Comparison of ENCODE assay signal across 15 cellular contexts in the genomic region with DNA sequence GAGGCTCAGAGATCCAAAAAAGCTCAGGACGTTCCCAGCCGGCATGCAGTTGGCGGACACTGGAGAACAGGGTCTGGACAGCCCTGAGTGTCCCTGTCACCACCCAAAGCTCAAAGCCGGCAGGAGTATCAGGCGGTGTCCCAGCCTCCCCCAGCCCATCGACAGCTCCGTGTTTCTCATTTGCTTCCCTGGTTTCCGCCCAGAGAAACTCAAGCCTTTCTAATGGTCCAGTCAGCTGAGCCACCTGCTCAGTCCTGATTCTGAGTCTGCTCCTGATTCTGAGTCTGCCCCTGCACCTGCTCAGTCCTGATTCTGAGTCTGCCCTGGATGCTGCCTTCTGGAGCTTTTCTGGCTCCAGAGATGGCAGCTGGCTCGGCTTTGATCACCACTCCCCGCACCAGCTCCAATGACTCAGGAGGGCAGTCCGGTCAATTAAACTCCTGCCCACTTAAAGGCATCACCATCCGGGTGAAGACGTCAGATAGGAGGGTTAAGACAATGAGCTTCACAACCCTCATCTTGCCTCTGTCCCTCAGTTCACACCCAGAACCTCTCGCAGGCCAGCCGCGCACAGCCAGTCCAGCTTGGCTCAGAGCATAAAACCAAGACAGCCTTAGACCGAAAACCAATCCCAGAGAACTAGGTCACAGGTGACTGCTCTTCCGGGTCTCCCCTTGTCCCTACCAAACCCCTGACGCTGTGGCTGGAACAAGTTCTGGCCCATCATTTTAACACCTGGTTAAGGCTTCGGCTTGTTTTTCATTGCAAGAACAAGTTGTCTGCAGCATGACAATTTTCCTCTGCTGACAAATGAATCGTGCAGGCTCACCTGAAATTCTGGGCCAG. TPM values are rescaled to one million over a fixed set of nuclear protein-coding genes. Genes with fewer than 3 reads are reported as not detected.
DNase-seq lines count a peak whose midpoint lies in the region; ATAC-seq and TF ChIP-seq lines count a peak whose summit lies in the region.
"Had no signal": no experiment of that assay in that cellular context is flagged by ENCODE, and none has a peak within 500 bp of the region (broad histone marks: within the 10 kb centered on the region; RNA-seq: fewer than 3 reads in every experiment).

No MANE protein-coding gene starts in this region.

- H3K4ac ChIP-seq in neuronal stem cell (ENCODE audit: low read length) = no peak overlapping the region

- no peak overlapping the region for H3K4me3 Mint-ChIP-seq in Caco-2 (ENCODE audit: unreplicated experiment)
- no peak overlapping the region for H3K4me3 Mint-ChIP-seq in activated naive CD4-positive, alpha-beta T cell treated with anti-CD3 and anti-CD28 coated beads, Interleukin-2, amount 10 ng/mL, durations not matched to agents 7 days and 5 days
- H3K4me3 Mint-ChIP-seq: immature natural killer cell had no signal

- H3K4me1 ChIP-seq in Caco-2 = peaks cover 49% of the 10 kb centered on the region
- peaks cover 16 to 17% of the 10 kb centered on the region in 2 donors for H3K4me1 ChIP-seq in neuronal stem cell (ENCODE audit: control insufficient read depth in 2 of 2, insufficient read depth in 1 of 2, low read depth in 1 of 2, low read length in 2 of 2)

- H4K8ac ChIP-seq in neuronal stem cell (ENCODE audit: low read depth, low read length) = no peak overlapping the region

- H3K4me3 ChIP-seq in Caco-2 (ENCODE audit: low read depth, low read length) = no peak overlapping the region
- no peak overlapping the region for H3K4me3 ChIP-seq in neuronal stem cell (ENCODE audit: low read length in 2 of 2)
- H3K4me3 ChIP-seq: body of pancreas had no signal

- H3K36me3 Mint-ChIP-seq in Caco-2 (ENCODE audit: insufficient read depth, unreplicated experiment) = peaks cover 62% of the 10 kb centered on the region
- H3K36me3 Mint-ChIP-seq in activated naive CD4-positive, alpha-beta T cell treated with anti-CD3 and anti-CD28 coated beads, Interleukin-2, amount 10 ng/mL, durations not matched to agents 7 days and 5 days = no peaks in the 10 kb centered on the region
- H3K36me3 Mint-ChIP-seq: immature natural killer cell had no signal

- H3K27ac Mint-ChIP-seq in Caco-2 (ENCODE audit: unreplicated experiment) = peak overlapping the region; percentile 74
- no peak overlapping the region for H3K27ac Mint-ChIP-seq in activated naive CD4-positive, alpha-beta T cell treated with anti-CD3 and anti-CD28 coated beads, Interleukin-2, amount 10 ng/mL, durations not matched to agents 7 days and 5 days
- H3K27ac Mint-ChIP-seq: immature natural killer cell had no signal

- no peak overlapping the region for H3K23ac ChIP-seq in neuronal stem cell (ENCODE audit: low read depth, low read length, poor library complexity)

- no peak overlapping the region for H3K14ac ChIP-seq in neuronal stem cell (ENCODE audit: low read length)

- no peak overlapping the region for H4K91ac ChIP-seq in neuronal stem cell (ENCODE audit: low read depth, low read length, poor library complexity)

- no peaks in the 10 kb centered on the region for H3K9me3 ChIP-seq in Caco-2
- H3K9me3 ChIP-seq in neuronal stem cell (replicated peaks in 1 of 2; ENCODE audit: control insufficient read depth in 2 of 2, insufficient read depth in 1 of 2, low read depth in 1 of 2, low read length in 2 of 2) = no peaks in the 10 kb centered on the region
- H3K9me3 ChIP-seq: body of pancreas, SK-N-SH had no signal

- DNase-seq in Caco-2 (no peak), NCI-H524 (lab: John Stamatoyannopoulos, UW) (peak; percentile 39 to 78), cardiac septum (ENCODE audit: low spot score) (peak; percentile 71), neuronal stem cell (ENCODE audit: low spot score) (no peak), omental fat pad (ENCODE audit: low spot score) (no peak)
- DNase-seq in activated naive CD4-positive, alpha-beta T cell treated with anti-CD3 and anti-CD28 coated beads, Interleukin-2, amount 10 ng/mL, durations not matched to agents 7 days and 5 days = no peak
- DNase-seq in NK-92 treated with Interleukin-12 subunit alpha and Interleukin-12 subunit beta, amount 100 ng/mL, for 24 hours (lab: John Stamatoyannopoulos, UW) = no peak
- DNase-seq: body of pancreas; effector memory CD4-positive, alpha-beta T cell; immature natural killer cell; NCI-H1092; NCI-H2227 treated with DMSO at 0.1 percent for 48 hours; SK-N-SH; stimulated activated CD4-positive, alpha-beta T cell treated with anti-CD3 and anti-CD28 coated beads, Interleukin-4, amount 100 ng/mL, for 1 hour had no signal

- no peaks in the 10 kb centered on the region for H3K27me3 Mint-ChIP-seq in Caco-2 (ENCODE audit: insufficient read depth, unreplicated experiment)
- peaks cover 45% of the 10 kb centered on the region for H3K27me3 Mint-ChIP-seq in activated naive CD4-positive, alpha-beta T cell treated with anti-CD3 and anti-CD28 coated beads, Interleukin-2, amount 10 ng/mL, durations not matched to agents 7 days and 5 days

- intact Hi-C loops in Caco-2 (cut with micrococcal nuclease; ENCODE audit: unreplicated experiment) = no loop called here
- intact Hi-C loops in cardiac septum (cut with DNase I) = no loop called here

- H3K9ac ChIP-seq in neuronal stem cell (ENCODE audit: low read depth, low read length, poor library complexity) = no peak overlapping the region
- H3K9ac ChIP-seq: SK-N-SH had no signal

- H3K36me3 ChIP-seq in Caco-2 (ENCODE audit: control insufficient read depth, insufficient read depth, low read length) (no peaks in the 10 kb centered on the region), neuronal stem cell (replicated peaks in 1 of 2; ENCODE audit: control insufficient read depth in 2 of 2, insufficient read depth in 2 of 2, low read length in 2 of 2) (peaks cover 0 to 15% of the 10 kb centered on the region in 2 donors)

- TF ChIP-seq CTCF in Caco-2 (IDR thresholded peaks at IDR 0.05; ENCODE audit: insufficient read depth in 1 of 2, low read depth in 1 of 2, low read length in 1 of 2, severe bottlenecking in 1 of 2, unreplicated experiment in 1 of 2) (no peak), omental fat pad (IDR thresholded peaks at IDR 0.05) (no peak)

- H3K79me1 ChIP-seq in neuronal stem cell (ENCODE audit: low read depth, low read length) = no peaks in the 10 kb centered on the region

- H3K18ac ChIP-seq in neuronal stem cell (ENCODE audit: low read length) = no peak overlapping the region

- no peak overlapping the region for H2BK15ac ChIP-seq in neuronal stem cell (ENCODE audit: low read length)

- no peak overlapping the region for H2BK120ac ChIP-seq in neuronal stem cell (ENCODE audit: low read depth, low read length)

- H3K4me1 Mint-ChIP-seq in Caco-2 (ENCODE audit: low read depth, unreplicated experiment) = peaks cover 50% of the 10 kb centered on the region
- no peaks in the 10 kb centered on the region for H3K4me1 Mint-ChIP-seq in activated naive CD4-positive, alpha-beta T cell treated with anti-CD3 and anti-CD28 coated beads, Interleukin-2, amount 10 ng/mL, durations not matched to agents 7 days and 5 days
- H3K4me1 Mint-ChIP-seq: immature natural killer cell had no signal

- H3K4me2 ChIP-seq in neuronal stem cell (ENCODE audit: insufficient read depth, low read length, poor library complexity, severe bottlenecking) = no peak overlapping the region
- H3K4me2 ChIP-seq: SK-N-SH had no signal

- CTCF ChIA-PET in Caco-2 (lab: Charles Lee) = interaction anchor here (1.2 kb wide), 1 partner anchor 159 kb away, joined by 3 read pairs; no protein-coding TSS in a partner anchor
- CTCF ChIA-PET in activated naive CD4-positive, alpha-beta T cell treated with anti-CD3 and anti-CD28 coated beads, Interleukin-2, amount 10 ng/mL, durations not matched to agents 7 days and 5 days (lab: Charles Lee) = interaction anchor here (0.6 to 1.4 kb wide), 3 partner anchors 18 to 159 kb away, joined by 3 to 4 read pairs (median 3); no protein-coding TSS in a partner anchor

- no peak for ATAC-seq in omental fat pad (ENCODE audit: low FRiP score)
- ATAC-seq in HG02798 (IDR thresholded peaks at IDR 0.05; ENCODE audit: poor library complexity, unreplicated experiment) = no peak
- ATAC-seq: body of pancreas had no signal

- WGBS in neuronal stem cell (ENCODE audit: extremely low coverage in 2 of 2, insufficient read length in 2 of 2, insufficient replicate concordance in 1 of 2), 2 donors = no CpG with 5 or more reads among the region's 21 CpGs

- no TSS peak for BruUV-seq in Caco-2 (replicated peaks; lab: Mats Ljungman, UMichigan)

- no peak overlapping the region for H3K27ac ChIP-seq in neuronal stem cell (replicated peaks; ENCODE audit: low read length)
- H3K27ac ChIP-seq: body of pancreas had no signal

- POLR2A ChIA-PET in Caco-2 (lab: Charles Lee) = no interaction called here

- no peaks in the 10 kb centered on the region for H3K27me3 ChIP-seq in Caco-2 (replicated peaks; ENCODE audit: control insufficient read depth, insufficient read depth, low read length)
- H3K27me3 ChIP-seq in neuronal stem cell (ENCODE audit: control insufficient read depth in 3 of 3, insufficient read depth in 3 of 3, low read depth in 1 of 3, low read length in 3 of 3) = peaks cover 0 to 2% (median 0%) of the 10 kb centered on the region in 3 experiments
- H3K27me3 ChIP-seq: body of pancreas had no signal

- no peak overlapping the region for H2AFZ ChIP-seq in neuronal stem cell (ENCODE audit: low read length)

- H2AK5ac ChIP-seq in neuronal stem cell (ENCODE audit: low read depth, low read length) = peak overlapping the region; percentile 8

- H2BK12ac ChIP-seq in neuronal stem cell (ENCODE audit: low read length) = no peak overlapping the region

- no peak overlapping the region for H2BK5ac ChIP-seq in neuronal stem cell (ENCODE audit: low read length)

- no peaks in the 10 kb centered on the region for H3K9me3 Mint-ChIP-seq in Caco-2 (ENCODE audit: unreplicated experiment)
- no peaks in the 10 kb centered on the region for H3K9me3 Mint-ChIP-seq in activated naive CD4-positive, alpha-beta T cell treated with anti-CD3 and anti-CD28 coated beads, Interleukin-2, amount 10 ng/mL, durations not matched to agents 7 days and 5 days

RNA-seq across cellular contexts. Expression of a gene that starts 6.8 kb away (rescaled TPM):
- total RNA-seq in Caco-2 (2022) (69.5 and 70.6 TPM in 2 replicates), cardiac septum (10.6 TPM), omental fat pad (10 to 100 TPM in 3 of 4 donors, 1 to 10 TPM in 1; 9.7 to 20.5 (median 13.1) TPM)
- 2.0 TPM for polyA plus RNA-seq in neuronal stem cell (2013, experiment 1 of 2)
- polyA plus RNA-seq in neuronal stem cell (2013, experiment 2 of 2) = 1.8 TPM

Comparison
In these comparisons a context has a peak if more than half of its experiments do, and no peak if none do; other contexts are left out.
1. DNase-seq: peak in NCI-H524 (2 of 2) and cardiac septum (single experiment); none in Caco-2 (0 of 2), neuronal stem cell (single experiment), omental fat pad (single experiment), activated naive CD4-positive, alpha-beta T cell treated with anti-CD3 and anti-CD28 coated beads, Interleukin-2, amount 10 ng/mL, durations not matched to agents 7 days and 5 days (single experiment) and NK-92 treated with Interleukin-12 subunit alpha and Interleukin-12 subunit beta, amount 100 ng/mL, for 24 hours (single experiment).